Comparison of ENCODE assay signal across 1 cellular context in the genomic region with DNA sequence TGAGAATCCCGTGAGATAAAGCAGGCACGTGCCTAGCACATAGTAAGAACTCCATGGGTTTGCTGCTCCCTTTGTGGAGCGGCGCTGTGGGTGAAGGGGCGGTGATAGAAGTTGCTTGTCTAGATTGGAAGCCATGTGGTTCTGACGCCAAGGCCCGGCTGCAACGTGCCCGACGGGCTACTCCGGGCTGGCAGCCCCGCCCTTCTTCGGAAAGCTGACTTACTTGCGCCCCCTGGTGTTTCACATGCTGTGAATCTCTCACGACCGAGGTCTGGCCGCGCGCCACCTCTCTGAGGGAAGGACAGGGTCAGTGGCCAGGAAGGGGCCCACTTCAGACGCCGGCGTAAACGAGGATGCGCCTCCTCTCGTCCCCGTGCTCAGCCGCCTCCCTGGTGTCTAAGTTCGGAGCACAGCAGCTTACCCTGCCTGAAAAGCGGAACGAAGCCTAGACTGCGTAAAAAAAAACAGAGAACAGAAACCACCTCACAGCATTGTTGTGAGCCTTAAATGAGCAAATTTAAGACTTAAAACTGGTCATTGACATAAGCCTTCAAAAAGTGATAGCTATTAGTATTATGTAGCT.
TF ChIP-seq lines count a peak whose summit lies in the region.

No MANE protein-coding gene starts in this region.

TF ChIP-seq in HepG2, 621 proteins besides CTCF, POLR2A, EP300 and RAD21 (continued from another document and continues in another):
- TF ChIP-seq, protein P1, sequence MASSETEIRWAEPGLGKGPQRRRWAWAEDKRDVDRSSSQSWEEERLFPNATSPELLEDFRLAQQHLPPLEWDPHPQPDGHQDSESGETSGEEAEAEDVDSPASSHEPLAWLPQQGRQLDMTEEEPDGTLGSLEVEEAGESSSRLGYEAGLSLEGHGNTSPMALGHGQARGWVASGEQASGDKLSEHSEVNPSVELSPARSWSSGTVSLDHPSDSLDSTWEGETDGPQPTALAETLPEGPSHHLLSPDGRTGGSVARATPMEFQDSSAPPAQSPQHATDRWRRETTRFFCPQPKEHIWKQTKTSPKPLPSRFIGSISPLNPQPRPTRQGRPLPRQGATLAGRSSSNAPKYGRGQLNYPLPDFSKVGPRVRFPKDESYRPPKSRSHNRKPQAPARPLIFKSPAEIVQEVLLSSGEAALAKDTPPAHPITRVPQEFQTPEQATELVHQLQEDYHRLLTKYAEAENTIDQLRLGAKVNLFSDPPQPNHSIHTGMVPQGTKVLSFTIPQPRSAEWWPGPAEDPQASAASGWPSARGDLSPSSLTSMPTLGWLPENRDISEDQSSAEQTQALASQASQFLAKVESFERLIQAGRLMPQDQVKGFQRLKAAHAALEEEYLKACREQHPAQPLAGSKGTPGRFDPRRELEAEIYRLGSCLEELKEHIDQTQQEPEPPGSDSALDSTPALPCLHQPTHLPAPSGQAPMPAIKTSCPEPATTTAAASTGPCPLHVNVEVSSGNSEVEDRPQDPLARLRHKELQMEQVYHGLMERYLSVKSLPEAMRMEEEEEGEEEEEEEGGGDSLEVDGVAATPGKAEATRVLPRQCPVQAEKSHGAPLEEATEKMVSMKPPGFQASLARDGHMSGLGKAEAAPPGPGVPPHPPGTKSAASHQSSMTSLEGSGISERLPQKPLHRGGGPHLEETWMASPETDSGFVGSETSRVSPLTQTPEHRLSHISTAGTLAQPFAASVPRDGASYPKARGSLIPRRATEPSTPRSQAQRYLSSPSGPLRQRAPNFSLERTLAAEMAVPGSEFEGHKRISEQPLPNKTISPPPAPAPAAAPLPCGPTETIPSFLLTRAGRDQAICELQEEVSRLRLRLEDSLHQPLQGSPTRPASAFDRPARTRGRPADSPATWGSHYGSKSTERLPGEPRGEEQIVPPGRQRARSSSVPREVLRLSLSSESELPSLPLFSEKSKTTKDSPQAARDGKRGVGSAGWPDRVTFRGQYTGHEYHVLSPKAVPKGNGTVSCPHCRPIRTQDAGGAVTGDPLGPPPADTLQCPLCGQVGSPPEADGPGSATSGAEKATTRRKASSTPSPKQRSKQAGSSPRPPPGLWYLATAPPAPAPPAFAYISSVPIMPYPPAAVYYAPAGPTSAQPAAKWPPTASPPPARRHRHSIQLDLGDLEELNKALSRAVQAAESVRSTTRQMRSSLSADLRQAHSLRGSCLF (CRISPR knock-in tag; IDR thresholded peaks at IDR 0.05; ENCODE audit: borderline replicate concordance): no peak
- no peak for TF ChIP-seq ZNF121 (CRISPR knock-in tag; IDR thresholded peaks at IDR 0.05)
- TF ChIP-seq, protein P2, sequence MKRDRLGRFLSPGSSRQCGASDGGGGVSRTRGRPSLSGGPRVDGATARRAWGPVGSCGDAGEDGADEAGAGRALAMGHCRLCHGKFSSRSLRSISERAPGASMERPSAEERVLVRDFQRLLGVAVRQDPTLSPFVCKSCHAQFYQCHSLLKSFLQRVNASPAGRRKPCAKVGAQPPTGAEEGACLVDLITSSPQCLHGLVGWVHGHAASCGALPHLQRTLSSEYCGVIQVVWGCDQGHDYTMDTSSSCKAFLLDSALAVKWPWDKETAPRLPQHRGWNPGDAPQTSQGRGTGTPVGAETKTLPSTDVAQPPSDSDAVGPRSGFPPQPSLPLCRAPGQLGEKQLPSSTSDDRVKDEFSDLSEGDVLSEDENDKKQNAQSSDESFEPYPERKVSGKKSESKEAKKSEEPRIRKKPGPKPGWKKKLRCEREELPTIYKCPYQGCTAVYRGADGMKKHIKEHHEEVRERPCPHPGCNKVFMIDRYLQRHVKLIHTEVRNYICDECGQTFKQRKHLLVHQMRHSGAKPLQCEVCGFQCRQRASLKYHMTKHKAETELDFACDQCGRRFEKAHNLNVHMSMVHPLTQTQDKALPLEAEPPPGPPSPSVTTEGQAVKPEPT (CRISPR knock-in tag; IDR thresholded peaks at IDR 0.05; ENCODE audit: low read depth): peak; percentile 56; the same call in 1 of the 2 replicates
- 0 out of 2 replicates have a peak, but pooled peaks have one; percentile 37 for TF ChIP-seq KMT2B (CRISPR knock-in tag; IDR thresholded peaks at IDR 0.05)
- TF ChIP-seq, protein P3, sequence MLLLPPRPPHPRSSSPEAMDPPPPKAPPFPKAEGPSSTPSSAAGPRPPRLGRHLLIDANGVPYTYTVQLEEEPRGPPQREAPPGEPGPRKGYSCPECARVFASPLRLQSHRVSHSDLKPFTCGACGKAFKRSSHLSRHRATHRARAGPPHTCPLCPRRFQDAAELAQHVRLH (CRISPR knock-in tag; IDR thresholded peaks at IDR 0.05; ENCODE audit: borderline replicate concordance, low read depth): 0 out of 2 replicates have a peak, but pooled peaks have one; percentile 42
- TF ChIP-seq PCBP1 (IDR thresholded peaks at IDR 0.05; ENCODE audit: borderline replicate concordance, low read depth, low read length): no peak
- no peak for TF ChIP-seq SP2 (CRISPR knock-in tag; IDR thresholded peaks at IDR 0.05)
- no peak for TF ChIP-seq RAD51 (IDR thresholded peaks at IDR 0.05; ENCODE audit: borderline replicate concordance)
- TF ChIP-seq, protein P4, sequence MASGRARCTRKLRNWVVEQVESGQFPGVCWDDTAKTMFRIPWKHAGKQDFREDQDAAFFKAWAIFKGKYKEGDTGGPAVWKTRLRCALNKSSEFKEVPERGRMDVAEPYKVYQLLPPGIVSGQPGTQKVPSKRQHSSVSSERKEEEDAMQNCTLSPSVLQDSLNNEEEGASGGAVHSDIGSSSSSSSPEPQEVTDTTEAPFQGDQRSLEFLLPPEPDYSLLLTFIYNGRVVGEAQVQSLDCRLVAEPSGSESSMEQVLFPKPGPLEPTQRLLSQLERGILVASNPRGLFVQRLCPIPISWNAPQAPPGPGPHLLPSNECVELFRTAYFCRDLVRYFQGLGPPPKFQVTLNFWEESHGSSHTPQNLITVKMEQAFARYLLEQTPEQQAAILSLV (CRISPR knock-in tag; IDR thresholded peaks at IDR 0.05; ENCODE audit: borderline replicate concordance): peak; percentile 56; the same call in 1 of the 2 replicates
- TF ChIP-seq ARID2 (CRISPR knock-in tag; IDR thresholded peaks at IDR 0.05; ENCODE audit: borderline replicate concordance): no peak
- peak; percentile 79; the same call in 1 of the 2 replicates for TF ChIP-seq SRY (CRISPR knock-in tag; IDR thresholded peaks at IDR 0.05)
- 0 out of 2 replicates have a peak, but pooled peaks have one; percentile 17 for TF ChIP-seq GATAD1 (CRISPR knock-in tag; IDR thresholded peaks at IDR 0.05)
- TF ChIP-seq TRIM24 (CRISPR knock-in tag; IDR thresholded peaks at IDR 0.05): no peak
- no peak for TF ChIP-seq ZNF607 (CRISPR knock-in tag; IDR thresholded peaks at IDR 0.05; ENCODE audit: borderline replicate concordance)
- TF ChIP-seq, protein P5, sequence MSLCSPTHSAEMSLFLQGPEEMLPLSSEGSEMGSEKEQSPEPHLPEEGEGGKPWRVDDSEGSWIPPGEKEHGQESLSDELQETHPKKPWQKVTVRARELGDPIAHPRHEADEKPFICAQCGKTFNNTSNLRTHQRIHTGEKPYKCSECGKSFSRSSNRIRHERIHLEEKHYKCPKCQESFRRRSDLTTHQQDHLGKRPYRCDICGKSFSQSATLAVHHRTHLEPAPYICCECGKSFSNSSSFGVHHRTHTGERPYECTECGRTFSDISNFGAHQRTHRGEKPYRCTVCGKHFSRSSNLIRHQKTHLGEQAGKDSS (CRISPR knock-in tag; IDR thresholded peaks at IDR 0.05; ENCODE audit: borderline replicate concordance, low read depth): peak; percentile 52; the same call in 1 of the 2 replicates
- TF ChIP-seq ZNF839 (CRISPR knock-in tag; IDR thresholded peaks at IDR 0.05; ENCODE audit: borderline replicate concordance): no peak
- 0 out of 2 replicates have a peak, but pooled peaks have one; percentile 19 for TF ChIP-seq SOX13 (IDR thresholded peaks at IDR 0.05)
- TF ChIP-seq SOX13 (CRISPR knock-in tag; conservative IDR thresholded peaks at IDR 0.05 in 1 of 2, IDR thresholded peaks at IDR 0.05 in 1 of 2): no peak; a peak in 1 of 4 replicates
- TF ChIP-seq YY1 (IDR thresholded peaks at IDR 0.05; ENCODE audit: insufficient read depth, insufficient replicate concordance, low read depth, low read length): peak; percentile 61
- 0 out of 2 replicates have a peak, but pooled peaks have one; percentile 37 for TF ChIP-seq JUND (CRISPR knock-in tag; IDR thresholded peaks at IDR 0.05)
- TF ChIP-seq, protein P6, sequence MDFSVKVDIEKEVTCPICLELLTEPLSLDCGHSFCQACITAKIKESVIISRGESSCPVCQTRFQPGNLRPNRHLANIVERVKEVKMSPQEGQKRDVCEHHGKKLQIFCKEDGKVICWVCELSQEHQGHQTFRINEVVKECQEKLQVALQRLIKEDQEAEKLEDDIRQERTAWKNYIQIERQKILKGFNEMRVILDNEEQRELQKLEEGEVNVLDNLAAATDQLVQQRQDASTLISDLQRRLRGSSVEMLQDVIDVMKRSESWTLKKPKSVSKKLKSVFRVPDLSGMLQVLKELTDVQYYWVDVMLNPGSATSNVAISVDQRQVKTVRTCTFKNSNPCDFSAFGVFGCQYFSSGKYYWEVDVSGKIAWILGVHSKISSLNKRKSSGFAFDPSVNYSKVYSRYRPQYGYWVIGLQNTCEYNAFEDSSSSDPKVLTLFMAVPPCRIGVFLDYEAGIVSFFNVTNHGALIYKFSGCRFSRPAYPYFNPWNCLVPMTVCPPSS (IDR thresholded peaks at IDR 0.05): no peak
- peak; percentile 27; the same call in 1 of the 2 replicates for TF ChIP-seq HDAC2 (CRISPR knock-in tag; IDR thresholded peaks at IDR 0.05)
- TF ChIP-seq ZSCAN21 (CRISPR knock-in tag; IDR thresholded peaks at IDR 0.05; ENCODE audit: borderline replicate concordance): 0 out of 2 replicates have a peak, but pooled peaks have one; percentile 47
- TF ChIP-seq, protein P7, sequence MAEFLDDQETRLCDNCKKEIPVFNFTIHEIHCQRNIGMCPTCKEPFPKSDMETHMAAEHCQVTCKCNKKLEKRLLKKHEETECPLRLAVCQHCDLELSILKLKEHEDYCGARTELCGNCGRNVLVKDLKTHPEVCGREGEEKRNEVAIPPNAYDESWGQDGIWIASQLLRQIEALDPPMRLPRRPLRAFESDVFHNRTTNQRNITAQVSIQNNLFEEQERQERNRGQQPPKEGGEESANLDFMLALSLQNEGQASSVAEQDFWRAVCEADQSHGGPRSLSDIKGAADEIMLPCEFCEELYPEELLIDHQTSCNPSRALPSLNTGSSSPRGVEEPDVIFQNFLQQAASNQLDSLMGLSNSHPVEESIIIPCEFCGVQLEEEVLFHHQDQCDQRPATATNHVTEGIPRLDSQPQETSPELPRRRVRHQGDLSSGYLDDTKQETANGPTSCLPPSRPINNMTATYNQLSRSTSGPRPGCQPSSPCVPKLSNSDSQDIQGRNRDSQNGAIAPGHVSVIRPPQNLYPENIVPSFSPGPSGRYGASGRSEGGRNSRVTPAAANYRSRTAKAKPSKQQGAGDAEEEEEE (CRISPR knock-in tag; IDR thresholded peaks at IDR 0.05; ENCODE audit: borderline replicate concordance): no peak
- peak; percentile 86 for TF ChIP-seq XRCC5 (optimal IDR thresholded peaks at IDR 0.05; ENCODE audit: low read length)
- TF ChIP-seq ZNF256 (CRISPR knock-in tag; conservative IDR thresholded peaks at IDR 0.05): no peak
- no peak for TF ChIP-seq ZNF772 (CRISPR knock-in tag; IDR thresholded peaks at IDR 0.05)
- TF ChIP-seq ZNF761 (CRISPR knock-in tag; conservative IDR thresholded peaks at IDR 0.05): no peak
- peak; percentile 39 for TF ChIP-seq IKZF4 (CRISPR knock-in tag; IDR thresholded peaks at IDR 0.05; ENCODE audit: borderline replicate concordance, low read depth, not compliant biosample characterization)
- 0 out of 2 replicates have a peak, but pooled peaks have one; percentile 60 for TF ChIP-seq ARHGAP35 (CRISPR knock-in tag; IDR thresholded peaks at IDR 0.05; ENCODE audit: borderline replicate concordance)
- no peak for TF ChIP-seq PTBP1 (IDR thresholded peaks at IDR 0.05; ENCODE audit: low read depth, low read length, poor library complexity, severe bottlenecking)
- TF ChIP-seq, protein P8, sequence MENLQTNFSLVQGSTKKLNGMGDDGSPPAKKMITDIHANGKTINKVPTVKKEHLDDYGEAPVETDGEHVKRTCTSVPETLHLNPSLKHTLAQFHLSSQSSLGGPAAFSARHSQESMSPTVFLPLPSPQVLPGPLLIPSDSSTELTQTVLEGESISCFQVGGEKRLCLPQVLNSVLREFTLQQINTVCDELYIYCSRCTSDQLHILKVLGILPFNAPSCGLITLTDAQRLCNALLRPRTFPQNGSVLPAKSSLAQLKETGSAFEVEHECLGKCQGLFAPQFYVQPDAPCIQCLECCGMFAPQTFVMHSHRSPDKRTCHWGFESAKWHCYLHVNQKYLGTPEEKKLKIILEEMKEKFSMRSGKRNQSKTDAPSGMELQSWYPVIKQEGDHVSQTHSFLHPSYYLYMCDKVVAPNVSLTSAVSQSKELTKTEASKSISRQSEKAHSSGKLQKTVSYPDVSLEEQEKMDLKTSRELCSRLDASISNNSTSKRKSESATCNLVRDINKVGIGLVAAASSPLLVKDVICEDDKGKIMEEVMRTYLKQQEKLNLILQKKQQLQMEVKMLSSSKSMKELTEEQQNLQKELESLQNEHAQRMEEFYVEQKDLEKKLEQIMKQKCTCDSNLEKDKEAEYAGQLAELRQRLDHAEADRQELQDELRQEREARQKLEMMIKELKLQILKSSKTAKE (CRISPR knock-in tag; IDR thresholded peaks at IDR 0.05; ENCODE audit: borderline replicate concordance): no peak
- no peak for TF ChIP-seq ZFP36L1 (CRISPR knock-in tag; IDR thresholded peaks at IDR 0.05)
- TF ChIP-seq MAFG (CRISPR knock-in tag; IDR thresholded peaks at IDR 0.05): no peak
- TF ChIP-seq, protein P9, sequence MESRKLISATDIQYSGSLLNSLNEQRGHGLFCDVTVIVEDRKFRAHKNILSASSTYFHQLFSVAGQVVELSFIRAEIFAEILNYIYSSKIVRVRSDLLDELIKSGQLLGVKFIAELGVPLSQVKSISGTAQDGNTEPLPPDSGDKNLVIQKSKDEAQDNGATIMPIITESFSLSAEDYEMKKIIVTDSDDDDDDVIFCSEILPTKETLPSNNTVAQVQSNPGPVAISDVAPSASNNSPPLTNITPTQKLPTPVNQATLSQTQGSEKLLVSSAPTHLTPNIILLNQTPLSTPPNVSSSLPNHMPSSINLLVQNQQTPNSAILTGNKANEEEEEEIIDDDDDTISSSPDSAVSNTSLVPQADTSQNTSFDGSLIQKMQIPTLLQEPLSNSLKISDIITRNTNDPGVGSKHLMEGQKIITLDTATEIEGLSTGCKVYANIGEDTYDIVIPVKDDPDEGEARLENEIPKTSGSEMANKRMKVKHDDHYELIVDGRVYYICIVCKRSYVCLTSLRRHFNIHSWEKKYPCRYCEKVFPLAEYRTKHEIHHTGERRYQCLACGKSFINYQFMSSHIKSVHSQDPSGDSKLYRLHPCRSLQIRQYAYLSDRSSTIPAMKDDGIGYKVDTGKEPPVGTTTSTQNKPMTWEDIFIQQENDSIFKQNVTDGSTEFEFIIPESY (CRISPR knock-in tag; IDR thresholded peaks at IDR 0.05): no peak
- no peak for TF ChIP-seq KAT2B (IDR thresholded peaks at IDR 0.05; ENCODE audit: borderline replicate concordance, low read depth, low read length)
- no peak for TF ChIP-seq MAFK (conservative IDR thresholded peaks at IDR 0.05 in 1 of 2, IDR thresholded peaks at IDR 0.05 in 1 of 2; ENCODE audit: low read length in 2 of 2)
- TF ChIP-seq ZNF703 (CRISPR knock-in tag; IDR thresholded peaks at IDR 0.05; ENCODE audit: borderline replicate concordance): no peak
- no peak for TF ChIP-seq KLF9 (CRISPR knock-in tag; IDR thresholded peaks at IDR 0.05; ENCODE audit: low read depth)
- TF ChIP-seq SRSF1 (optimal IDR thresholded peaks at IDR 0.05; ENCODE audit: low read depth, low read length): no peak
- TF ChIP-seq CBX2 (IDR thresholded peaks at IDR 0.05; ENCODE audit: low read depth, low read length): no peak
- peak; percentile 52; the same call in 1 of the 2 replicates for TF ChIP-seq CBX2 (CRISPR knock-in tag; IDR thresholded peaks at IDR 0.05; ENCODE audit: low read depth)
- no peak for TF ChIP-seq ZNF841 (CRISPR knock-in tag; IDR thresholded peaks at IDR 0.05; ENCODE audit: borderline replicate concordance)
- TF ChIP-seq ETV5 (CRISPR knock-in tag; IDR thresholded peaks at IDR 0.05; ENCODE audit: borderline replicate concordance): peak; percentile 30; the same call in 1 of the 2 replicates
- TF ChIP-seq ZFP36L2 (CRISPR knock-in tag; IDR thresholded peaks at IDR 0.05): no peak
- no peak for TF ChIP-seq SATB2 (CRISPR knock-in tag; IDR thresholded peaks at IDR 0.05)
- TF ChIP-seq ZNF792 (CRISPR knock-in tag; IDR thresholded peaks at IDR 0.05): peak; percentile 52; the same call in 1 of the 2 replicates
